Comparison of ENCODE assay signal across 10 cellular contexts in the genomic region with DNA sequence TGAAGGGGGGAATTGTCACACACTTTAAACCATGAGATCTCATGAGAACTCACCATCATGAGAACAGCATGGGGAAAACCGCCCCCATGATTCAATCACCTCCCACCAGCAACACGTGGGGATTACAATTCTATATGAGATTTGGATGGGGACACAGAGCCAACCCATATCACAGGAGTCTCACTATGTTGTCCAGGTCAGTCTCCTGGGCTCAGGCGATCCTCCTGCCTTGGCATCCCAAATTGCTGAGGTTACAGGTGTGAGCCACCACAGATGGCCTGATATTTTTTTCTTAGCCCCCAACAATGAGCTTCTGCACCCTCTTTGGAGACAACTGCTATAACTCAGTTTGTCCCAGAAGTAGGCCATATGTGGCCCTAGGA. TPM values are rescaled to one million over a fixed set of nuclear protein-coding genes. Genes with fewer than 3 reads are reported as not detected.
DNase-seq lines count a peak whose midpoint lies in the region; ATAC-seq, FAIRE-seq and TF ChIP-seq lines count a peak whose summit lies in the region.
"Had no signal": no experiment of that assay in that cellular context is flagged by ENCODE, and none has a peak within 500 bp of the region (broad histone marks: within the 10 kb centered on the region; RNA-seq: fewer than 3 reads in every experiment).

No MANE protein-coding gene starts in this region.

- dilution Hi-C loops in keratinocyte (cut with MboI; ENCODE audit: extremely low pct_ligation_motif_present, low sequenced_read_pairs), result no loop called here

- POLR2A ChIA-PET in activated CD4-positive, alpha-beta memory T cell treated with anti-CD3 and anti-CD28 coated beads, Interleukin-2, amount 10 ng/mL, durations not matched to agents 7 days and 5 days (lab: Charles Lee), result interaction anchor here (0.6 to 6.8 kb wide), 13 partner anchors 10 to 162 kb away, joined by 3 to 237 read pairs (median 4); a partner anchor contains a TSS

- peak overlapping the region; percentile 89 for H3K4me2 ChIP-seq in keratinocyte (ENCODE audit: control insufficient read depth, extremely low read depth, insufficient read depth, low read depth, low read length)

- H3K27me3 ChIP-seq in keratinocyte (ENCODE audit: control insufficient read depth, extremely low read depth, insufficient read depth, low read length) (no peaks in the 10 kb centered on the region), thoracic aorta (replicated peaks; ENCODE audit: insufficient read depth) (no peaks in the 10 kb centered on the region), endodermal cell (ENCODE audit: control insufficient read depth, insufficient read depth, low read length, poor library complexity, severe bottlenecking) (no peaks in the 10 kb centered on the region)
- H3K27me3 ChIP-seq: heart left ventricle had no signal

- H3K36me3 ChIP-seq in keratinocyte (ENCODE audit: control insufficient read depth in 2 of 2, extremely low read depth in 1 of 2, insufficient read depth in 2 of 2, low read length in 2 of 2), result no peaks in the 10 kb centered on the region
- H3K36me3 ChIP-seq in thoracic aorta, result peaks cover 8% of the 10 kb centered on the region
- no peaks in the 10 kb centered on the region for H3K36me3 ChIP-seq in endodermal cell (ENCODE audit: control insufficient read depth, insufficient read depth, low read length)

- H4K20me1 ChIP-seq in keratinocyte (ENCODE audit: control insufficient read depth, extremely low read depth, insufficient read depth, low read length), result no peaks in the 10 kb centered on the region

- peak overlapping the region; percentile 50 for H2AFZ ChIP-seq in keratinocyte (ENCODE audit: control insufficient read depth, low read length)

- TF ChIP-seq CTCF in keratinocyte (optimal IDR thresholded peaks at IDR 0.05 in 1 of 3, IDR thresholded peaks at IDR 0.05 in 1 of 3, conservative IDR thresholded peaks at IDR 0.05 in 1 of 3; ENCODE audit: extremely low read depth in 1 of 3, insufficient read depth in 2 of 3, low read length in 3 of 3) (no peak), thoracic aorta (IDR thresholded peaks at IDR 0.05) (no peak), endodermal cell (conservative IDR thresholded peaks at IDR 0.05) (no peak)

- H3K36me3 Mint-ChIP-seq in activated T-cell treated with anti-CD3 and anti-CD28 coated beads, Interleukin-2, amount 50 U/mL, for 72 hours (ENCODE audit: insufficient read depth in 2 of 2), result peaks cover 5 to 6% of the 10 kb centered on the region in 2 donors
- H3K36me3 Mint-ChIP-seq in activated CD4-positive, alpha-beta memory T cell treated with anti-CD3 and anti-CD28 coated beads, Interleukin-2, amount 10 ng/mL, durations not matched to agents 7 days and 5 days (ENCODE audit: low read depth), result peaks cover 14% of the 10 kb centered on the region
- H3K36me3 Mint-ChIP-seq in endodermal cell (ENCODE audit: low read depth), result peaks cover 5% of the 10 kb centered on the region

- peak overlapping the region; percentile 88 for H3K27ac Mint-ChIP-seq in activated T-cell treated with anti-CD3 and anti-CD28 coated beads, Interleukin-2, amount 50 U/mL, for 72 hours
- peak overlapping the region; percentile 93 for H3K27ac Mint-ChIP-seq in activated CD4-positive, alpha-beta memory T cell treated with anti-CD3 and anti-CD28 coated beads, Interleukin-2, amount 10 ng/mL, durations not matched to agents 7 days and 5 days
- no peak overlapping the region for H3K27ac Mint-ChIP-seq in endodermal cell

- no peak for DNase-seq in activated T-cell treated with anti-CD3 and anti-CD28 coated beads, Interleukin-2, amount 50 U/mL, for 72 hours
- DNase-seq in activated T-cell treated with anti-CD3 and anti-CD28 coated beads, Interleukin-2, amount 50 U/mL, for 48 hours, result no peak
- DNase-seq in activated CD4-positive, alpha-beta memory T cell treated with anti-CD3 and anti-CD28 coated beads, Interleukin-2, amount 10 ng/mL, durations not matched to agents 7 days and 5 days, result no peak
- DNase-seq in keratinocyte (ENCODE audit: low read depth, low spot score) (no peak), thoracic aorta (ENCODE audit: low spot score) (no peak), dedifferentiated amniotic fluid mesenchymal stem cell (ENCODE audit: extremely low spot score) (no peak), endodermal cell (no peak), Ammon's horn (ENCODE audit: low spot score) (no peak)
- DNase-seq: NCI-H1105 treated with DMSO at 0.1 percent for 48 hours had no signal

- peak overlapping the region; percentile 70 for H3K9ac ChIP-seq in keratinocyte (ENCODE audit: control insufficient read depth, extremely low read depth, insufficient read depth, low read length)
- H3K9ac ChIP-seq in endodermal cell (ENCODE audit: extremely low read depth, low read length, poor library complexity, severe bottlenecking), result no peak overlapping the region

- H3K27ac ChIP-seq in keratinocyte (ENCODE audit: control insufficient read depth, insufficient read depth, low read length), result peak overlapping the region; percentile 80
- H3K27ac ChIP-seq in thoracic aorta, result peak overlapping the region in 1 of 2 donors; percentile 3
- no peak overlapping the region for H3K27ac ChIP-seq in endodermal cell (ENCODE audit: low read depth, low read length)

- H3K9me3 ChIP-seq in keratinocyte (ENCODE audit: control insufficient read depth, low read depth, low read length) (no peaks in the 10 kb centered on the region), thoracic aorta (no peaks in the 10 kb centered on the region), endodermal cell (ENCODE audit: control insufficient read depth, low read length) (no peaks in the 10 kb centered on the region)
- H3K9me3 ChIP-seq: heart left ventricle had no signal

- FAIRE-seq in keratinocyte (lab: Jason Lieb, UNC), result no peak

- WGBS in endodermal cell (ENCODE audit: insufficient coverage in 1 of 2, insufficient read length in 1 of 2), 2 experiments, result 84 to 96% methylated on average over 2 to 3 of the region's 3 CpGs

- H3K4me1 Mint-ChIP-seq in activated T-cell treated with anti-CD3 and anti-CD28 coated beads, Interleukin-2, amount 50 U/mL, for 72 hours (ENCODE audit: low read depth), result peaks cover 56% of the 10 kb centered on the region
- peaks cover 46% of the 10 kb centered on the region for H3K4me1 Mint-ChIP-seq in activated CD4-positive, alpha-beta memory T cell treated with anti-CD3 and anti-CD28 coated beads, Interleukin-2, amount 10 ng/mL, durations not matched to agents 7 days and 5 days
- no peaks in the 10 kb centered on the region for H3K4me1 Mint-ChIP-seq in endodermal cell

- H3K9me1 ChIP-seq in keratinocyte (ENCODE audit: control insufficient read depth, extremely low read depth, insufficient read depth, low read length), result no peaks in the 10 kb centered on the region

- CTCF ChIA-PET in activated CD4-positive, alpha-beta memory T cell treated with anti-CD3 and anti-CD28 coated beads, Interleukin-2, amount 10 ng/mL, durations not matched to agents 7 days and 5 days (lab: Charles Lee), result interaction anchor here (2.3 to 4.2 kb wide), 3 partner anchors 9 to 37 kb away, joined by 10 to 36 read pairs (median 19); a partner anchor contains a TSS

- H3K4me3 ChIP-seq in keratinocyte (ENCODE audit: control insufficient read depth in 2 of 3, extremely low read depth in 1 of 3, insufficient read depth in 2 of 3, low read depth in 1 of 3, low read length in 3 of 3) (peak overlapping the region in 2 of 3 experiments; percentile 29 to 50), thoracic aorta (peak overlapping the region; percentile 50), endodermal cell (ENCODE audit: low read length) (no peak overlapping the region)

- no peak for ATAC-seq in activated T-cell treated with anti-CD3 and anti-CD28 coated beads, Interleukin-2, amount 50 U/mL, for 72 hours (replicated peaks in 1 of 2)
- ATAC-seq in thoracic aorta (ENCODE audit: insufficient number of reproducible peaks, low FRiP score, low read depth), result no peak

- H3K9me3 Mint-ChIP-seq in activated T-cell treated with anti-CD3 and anti-CD28 coated beads, Interleukin-2, amount 50 U/mL, for 72 hours, result no peaks in the 10 kb centered on the region
- no peaks in the 10 kb centered on the region for H3K9me3 Mint-ChIP-seq in activated CD4-positive, alpha-beta memory T cell treated with anti-CD3 and anti-CD28 coated beads, Interleukin-2, amount 10 ng/mL, durations not matched to agents 7 days and 5 days
- no peaks in the 10 kb centered on the region for H3K9me3 Mint-ChIP-seq in endodermal cell

- H3K79me2 ChIP-seq in keratinocyte (ENCODE audit: control insufficient read depth, insufficient read depth, low read length), result no peaks in the 10 kb centered on the region

- peak overlapping the region; percentile 86 to 87 for H3K4me3 Mint-ChIP-seq in activated T-cell treated with anti-CD3 and anti-CD28 coated beads, Interleukin-2, amount 50 U/mL, for 72 hours
- H3K4me3 Mint-ChIP-seq in activated CD4-positive, alpha-beta memory T cell treated with anti-CD3 and anti-CD28 coated beads, Interleukin-2, amount 10 ng/mL, durations not matched to agents 7 days and 5 days, result peak overlapping the region; percentile 76
- no peak overlapping the region for H3K4me3 Mint-ChIP-seq in endodermal cell

- no peaks in the 10 kb centered on the region for H3K27me3 Mint-ChIP-seq in activated T-cell treated with anti-CD3 and anti-CD28 coated beads, Interleukin-2, amount 50 U/mL, for 72 hours (ENCODE audit: low read depth)
- no peaks in the 10 kb centered on the region for H3K27me3 Mint-ChIP-seq in activated CD4-positive, alpha-beta memory T cell treated with anti-CD3 and anti-CD28 coated beads, Interleukin-2, amount 10 ng/mL, durations not matched to agents 7 days and 5 days
- H3K27me3 Mint-ChIP-seq in endodermal cell (ENCODE audit: insufficient read depth), result no peaks in the 10 kb centered on the region

- H3K4me1 ChIP-seq in keratinocyte (ENCODE audit: control insufficient read depth, extremely low read depth, insufficient read depth, low read length) (peaks cover 17% of the 10 kb centered on the region), thoracic aorta (ENCODE audit: control insufficient read depth in 1 of 2, low read depth in 2 of 2) (no peaks in the 10 kb centered on the region), endodermal cell (ENCODE audit: control insufficient read depth, insufficient read depth, low read length) (no peaks in the 10 kb centered on the region)

RNA-seq across cellular contexts. Expression of a gene that starts 22.5 kb away (rescaled TPM):
- total RNA-seq in activated T-cell treated with anti-CD3 and anti-CD28 coated beads, Interleukin-2, amount 50 U/mL, for 72 hours, result 10 to 100 TPM; 30.2 to 32.7 TPM
- total RNA-seq in activated CD4-positive, alpha-beta memory T cell treated with anti-CD3 and anti-CD28 coated beads, Interleukin-2, amount 10 ng/mL, durations not matched to agents 7 days and 5 days, result 10 to 100 TPM; 43.6 to 44.3 TPM
- 21.4 to 38.1 TPM (median 25.7 TPM) in 3 replicates for polyA plus RNA-seq in keratinocyte
- polyA plus RNA-seq in keratinocyte (2011; ENCODE audit: low read depth), result 200 TPM
- 13.4 and 26.8 TPM in 2 replicates for polyA plus RNA-seq in keratinocyte (2011; cell fraction: cytosol; rRNA removed)
- 35.8 and 50.7 TPM in 2 replicates for polyA plus RNA-seq in keratinocyte (2011; cell fraction: nucleus; rRNA removed)
- 17.9 and 22.3 TPM in 2 replicates for polyA plus RNA-seq in keratinocyte (2012; ENCODE audit: low replicate concordance)
- 3.2 to 53.6 TPM (median 23.2 TPM) in 3 replicates for polyA minus RNA-seq in keratinocyte
- polyA minus RNA-seq in keratinocyte (2011; cell fraction: cytosol; rRNA and poly(A)+ RNA removed), result 24.2 TPM
- polyA minus RNA-seq in keratinocyte (2011; cell fraction: nucleus; rRNA and poly(A)+ RNA removed), result 24.9 and 49.7 TPM in 2 replicates
- total RNA-seq in thoracic aorta (10 to 100 TPM; 23.3 to 58.8 TPM), endodermal cell (10 to 100 TPM; 17.8 to 23.3 TPM)
- 21.3 TPM for polyA plus RNA-seq in endodermal cell (2013, experiment 1 of 2)
- 22.7 TPM for polyA plus RNA-seq in endodermal cell (2013, experiment 2 of 2)
